In the genomic region with DNA sequence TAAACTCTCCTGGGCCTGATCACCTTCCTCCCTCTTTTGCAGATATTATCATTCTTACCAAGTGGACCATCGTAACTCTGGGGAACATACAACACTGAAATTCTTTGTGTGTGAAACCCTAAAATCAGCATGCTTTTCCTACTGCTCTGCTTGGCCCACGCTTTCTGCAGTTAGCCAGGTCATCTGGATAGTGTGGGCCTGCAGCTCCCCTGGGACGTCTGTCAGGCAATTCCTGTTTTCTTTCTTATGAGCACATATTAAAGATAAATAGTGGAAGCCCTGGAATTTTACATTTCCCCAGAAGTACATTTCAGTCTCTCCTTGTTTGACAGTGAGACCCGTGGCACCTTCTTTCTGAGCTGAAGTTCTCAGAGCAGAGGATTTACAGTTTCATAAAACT, we compare ENCODE assay signal across 25 cellular contexts.
DNase-seq lines count a peak whose midpoint lies in the region; ATAC-seq, FAIRE-seq and TF ChIP-seq lines count a peak whose summit lies in the region.
"Had no signal": no experiment of that assay in that cellular context is flagged by ENCODE, and none has a peak within 500 bp of the region (broad histone marks: within the 10 kb centered on the region; RNA-seq: fewer than 3 reads in every experiment).

No MANE protein-coding gene starts in this region.

- H3F3A ChIP-seq in neural progenitor cell (ENCODE audit: low read depth) = no peaks in the 10 kb centered on the region

- H4K20me1 ChIP-seq in neural progenitor cell (ENCODE audit: low read depth) = no peaks in the 10 kb centered on the region

- peak overlapping the region; percentile 83 for H3K27ac Mint-ChIP-seq in neural progenitor cell
- H3K27ac Mint-ChIP-seq: activated naive CD4-positive, alpha-beta T cell treated with anti-CD3 and anti-CD28 coated beads, Interleukin-2, amount 50 U/mL, for 72 hours; effector memory CD8-positive, alpha-beta T cell; T-cell had no signal

- H3K36me3 Mint-ChIP-seq in neural progenitor cell = peaks cover 1% of the 10 kb centered on the region
- H3K36me3 Mint-ChIP-seq: T-cell had no signal

- no peak for FAIRE-seq in GM12892 (lab: Jason Lieb, UNC)

- TF ChIP-seq POLR2A in body of pancreas (IDR thresholded peaks at IDR 0.05) (no peak), GM12892 (IDR thresholded peaks at IDR 0.05; ENCODE audit: low read depth, low read length) (no peak)

- H3K36me3 ChIP-seq in ACC112 (ENCODE audit: insufficient read depth, low read length) = no peaks in the 10 kb centered on the region
- H3K36me3 ChIP-seq in body of pancreas (replicated peaks in 1 of 2; ENCODE audit: insufficient read depth in 1 of 2, low read depth in 2 of 2) = no peaks in the 10 kb centered on the region
- H3K36me3 ChIP-seq in heart right ventricle = no peaks in the 10 kb centered on the region
- H3K36me3 ChIP-seq in neural progenitor cell = no peaks in the 10 kb centered on the region
- H3K36me3 ChIP-seq: colonic mucosa, upper lobe of right lung had no signal

- H3K9me3 ChIP-seq in body of pancreas (no peaks in the 10 kb centered on the region), heart right ventricle (no peaks in the 10 kb centered on the region), neural progenitor cell (ENCODE audit: low read depth) (no peaks in the 10 kb centered on the region)
- H3K9me3 ChIP-seq: colonic mucosa, psoas muscle, upper lobe of right lung had no signal

- H3K4me3 ChIP-seq in ACC112 (ENCODE audit: low read depth, low read length) = no peak overlapping the region
- no peak overlapping the region for H3K4me3 ChIP-seq in body of pancreas
- H3K4me3 ChIP-seq in heart right ventricle = no peak overlapping the region
- H3K4me3 ChIP-seq in neural progenitor cell = no peak overlapping the region
- H3K4me3 ChIP-seq: colonic mucosa, psoas muscle, upper lobe of right lung had no signal

- H3K4me1 ChIP-seq in ACC112 (ENCODE audit: control insufficient read depth, insufficient read depth, low read length, unreplicated experiment) (peaks cover 16% of the 10 kb centered on the region), body of pancreas (peaks cover 6% of the 10 kb centered on the region), heart right ventricle (peaks cover 12 to 34% (median 18%) of the 10 kb centered on the region in 9 donors), neural progenitor cell (peaks cover 5% of the 10 kb centered on the region)
- H3K4me1 ChIP-seq: colonic mucosa, upper lobe of right lung had no signal

- H2AFZ ChIP-seq in ACC112 (ENCODE audit: low read length, unreplicated experiment) = peak overlapping the region; percentile 46
- H2AFZ ChIP-seq in neural progenitor cell (replicated peaks) = no peak overlapping the region

- intact Hi-C loops in body of pancreas (cut with DNase I) = no loop called here
- intact Hi-C loops in heart right ventricle (cut with DNase I) = no loop called here

- peak overlapping the region; percentile 66 for H3K27ac ChIP-seq in ACC112 (ENCODE audit: low read depth, low read length)
- no peak overlapping the region for H3K27ac ChIP-seq in body of pancreas
- H3K27ac ChIP-seq in heart right ventricle = peak overlapping the region in 6 of 10 donors; percentile 6 to 53 (median 34)
- H3K27ac ChIP-seq in neural progenitor cell = no peak overlapping the region
- H3K27ac ChIP-seq: colonic mucosa, psoas muscle, upper lobe of right lung had no signal

- ATAC-seq in body of pancreas (no peak), heart right ventricle (peak in 7 of 8 donors; percentile 63 to 88 (median 72)), HG03025 (IDR thresholded peaks at IDR 0.05; ENCODE audit: low FRiP score, unreplicated experiment) (no peak)
- ATAC-seq: activated naive CD4-positive, alpha-beta T cell treated with anti-CD3 and anti-CD28 coated beads, Interleukin-2, amount 50 U/mL, for 72 hours; activated T-cell treated with anti-CD3 and anti-CD28 coated beads, Interleukin-2, amount 50 U/mL, for 4 hours; effector memory CD8-positive, alpha-beta T cell; esophagus mucosa; left colon; T-cell; upper lobe of right lung had no signal

- TF ChIP-seq CTCF in body of pancreas (IDR thresholded peaks at IDR 0.05) (no peak), heart right ventricle (IDR thresholded peaks at IDR 0.05) (no peak), neural progenitor cell (IDR thresholded peaks at IDR 0.05) (no peak)

- H3K27me3 ChIP-seq in ACC112 (ENCODE audit: insufficient read depth, low read length) (no peaks in the 10 kb centered on the region), body of pancreas (no peaks in the 10 kb centered on the region), heart right ventricle (peaks cover 0 to under 1% (median 0%) of the 10 kb centered on the region in 7 donors), neural progenitor cell (peaks cover 32% of the 10 kb centered on the region)
- H3K27me3 ChIP-seq: upper lobe of right lung had no signal

- peaks cover 7% of the 10 kb centered on the region for H3K27me3 Mint-ChIP-seq in neural progenitor cell (ENCODE audit: insufficient read depth, low read depth)

- H3K9me3 Mint-ChIP-seq in neural progenitor cell = peaks cover 3% of the 10 kb centered on the region
- H3K9me3 Mint-ChIP-seq: activated T-cell treated with anti-CD3 and anti-CD28 coated beads, Interleukin-2, amount 50 U/mL, for 4 hours had no signal

- no peaks in the 10 kb centered on the region for H3K79me2 ChIP-seq in ACC112 (ENCODE audit: control insufficient read depth, insufficient read depth, low read length, unreplicated experiment)
- no peaks in the 10 kb centered on the region for H3K79me2 ChIP-seq in neural progenitor cell (ENCODE audit: low read depth)

- H3K4me2 ChIP-seq in neural progenitor cell = no peak overlapping the region

- H3K4me3 Mint-ChIP-seq in neural progenitor cell = no peak overlapping the region
- H3K4me3 Mint-ChIP-seq: activated T-cell treated with anti-CD3 and anti-CD28 coated beads, Interleukin-2, amount 50 U/mL, for 4 hours; effector memory CD8-positive, alpha-beta T cell; neural crest cell; T-cell had no signal

- DNase-seq in body of pancreas = peak in 3 of 4 donors; percentile 20 to 48 (median 25)
- peak; percentile 25 to 67 for DNase-seq in heart right ventricle
- no peak for DNase-seq in neural progenitor cell (ENCODE audit: low spot score)
- DNase-seq in activated gamma-delta T cell (lab: John Stamatoyannopoulos, UW) = no peak
- no peak for DNase-seq in GM12892 (ENCODE audit: insufficient read length)
- DNase-seq in NCI-H1105 treated with DMSO at 0.1 percent for 48 hours (lab: John Stamatoyannopoulos, UW) = no peak
- DNase-seq: activated T-cell treated with anti-CD3 and anti-CD28 coated beads, Interleukin-2, amount 50 U/mL, for 4 hours; aorta; colonic mucosa; effector memory CD8-positive, alpha-beta T cell; left colon; midbrain; NCI-H2081; NCI-H345; NCI-H82; OCI-M1; SHP77; T-cell; upper lobe of right lung had no signal

- WGBS in body of pancreas, 2 donors = 53% methylated on average over 4 of the region's 4 CpGs
- WGBS in heart right ventricle, 2 donors = 36 to 46% methylated on average over 4 of the region's 4 CpGs

- no peak overlapping the region for H3K9ac ChIP-seq in neural progenitor cell

- H3K4me1 Mint-ChIP-seq in neural progenitor cell = peaks cover 10% of the 10 kb centered on the region

Comparison
In these comparisons a context has a peak if more than half of its experiments do, and no peak if none do; other contexts are left out.
1. H3K27ac ChIP-seq: peak in ACC112 (single experiment) and heart right ventricle (6 of 10); none in body of pancreas (0 of 4) and neural progenitor cell (single experiment).
2. ATAC-seq: peak in heart right ventricle (7 of 8); none in body of pancreas (single experiment) and HG03025 (single experiment).
3. DNase-seq: peak in body of pancreas (3 of 4) and heart right ventricle (2 of 2); none in neural progenitor cell (single experiment), activated gamma-delta T cell (single experiment), GM12892 (single experiment) and NCI-H1105 treated with DMSO at 0.1 percent for 48 hours (single experiment).